2 cellular contexts compared by ENCODE assay signal in genomic region chr1:53067886-53068285, GRCh38.
TF ChIP-seq lines count a peak whose summit lies in the region.

No MANE protein-coding gene starts in this region.

TF ChIP-seq in HepG2, 621 proteins besides CTCF, POLR2A, EP300 and RAD21:
- TF ChIP-seq ZMYM3 (CRISPR knock-in tag; IDR thresholded peaks at IDR 0.05) (peak; percentile 52; the same call in 1 of the 2 replicates), KDM5B (CRISPR knock-in tag; IDR thresholded peaks at IDR 0.05; ENCODE audit: borderline replicate concordance) (no peak)

TF ChIP-seq in IMR-90, 13 proteins besides CTCF, POLR2A, EP300 and RAD21:
- TF ChIP-seq SMC3 (IDR thresholded peaks at IDR 0.05; ENCODE audit: low read depth, low read length) (no peak), FOS (IDR thresholded peaks at IDR 0.05; ENCODE audit: low read depth, low read length) (no peak), BHLHE40 (IDR thresholded peaks at IDR 0.05; ENCODE audit: low read depth, low read length) (no peak), NFE2L2 (IDR thresholded peaks at IDR 0.05; ENCODE audit: low read depth, low read length) (no peak), MAFK (IDR thresholded peaks at IDR 0.05; ENCODE audit: low read depth, low read length) (no peak), RCOR1 (IDR thresholded peaks at IDR 0.05; ENCODE audit: insufficient replicate concordance, low read length) (no peak), CHD1 (IDR thresholded peaks at IDR 0.05; ENCODE audit: low read depth, low read length) (no peak), RFX5 (IDR thresholded peaks at IDR 0.05; ENCODE audit: low read depth, low read length) (no peak), USF2 (IDR thresholded peaks at IDR 0.05; ENCODE audit: low read depth, low read length) (no peak)
TF ChIP-seq in IMR-90: peak in this region for 0.
